In the genomic region with DNA sequence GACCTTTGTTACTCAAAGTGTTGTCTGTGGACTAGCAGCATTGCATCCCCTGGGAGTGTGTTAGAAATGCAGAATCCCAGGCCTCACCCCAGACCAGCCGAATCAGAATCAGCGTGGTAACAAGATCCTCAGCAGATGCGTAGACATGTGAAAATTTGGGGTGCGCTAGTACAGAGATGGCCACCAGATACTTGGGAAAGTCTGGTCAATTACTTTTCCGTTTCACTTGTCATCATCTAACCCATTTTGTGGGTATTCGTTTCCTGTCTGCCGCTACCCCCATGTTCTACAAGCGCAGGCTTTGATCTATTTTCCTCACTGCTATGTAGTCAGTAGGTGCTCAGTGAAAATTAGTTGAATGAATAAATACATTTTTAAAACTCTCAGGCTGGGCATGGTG, we compare ENCODE assay signal across 16 cellular contexts. TPM values are rescaled to one million over a fixed set of nuclear protein-coding genes. Genes with fewer than 3 reads are reported as not detected.
DNase-seq lines count a peak whose midpoint lies in the region; ATAC-seq and TF ChIP-seq lines count a peak whose summit lies in the region.
"Had no signal": no experiment of that assay in that cellular context is flagged by ENCODE, and none has a peak within 500 bp of the region (broad histone marks: within the 10 kb centered on the region; RNA-seq: fewer than 3 reads in every experiment).

No MANE protein-coding gene starts in this region.

- intact Hi-C loops in aorta (cut with DNase I) = no loop called here

- DNase-seq in GM13976 (ENCODE audit: low spot score) (peak; percentile 70), NCI-H1092 (lab: John Stamatoyannopoulos, UW) (no peak), aorta (no peak), T-helper 9 cell (no peak), amniotic stem cell (lab: John Stamatoyannopoulos, UW) (no peak)
- DNase-seq in central memory CD8-positive, alpha-beta T cell (ENCODE audit: low spot score in 2 of 2) = no peak
- DNase-seq: activated CD4-positive, alpha-beta T cell treated with anti-CD3 and anti-CD28 coated beads, Interleukin-2, amount 50 U/mL, for 1 hour; CD4-positive, alpha-beta T cell; cortex of kidney; immature natural killer cell; KG1; mucosa of descending colon; NCI-H187 treated with DMSO at 0.1 percent for 48 hours had no signal

- no peaks in the 10 kb centered on the region for H3K36me3 ChIP-seq in aorta (ENCODE audit: control insufficient read depth in 1 of 2, insufficient read depth in 2 of 2, low read length in 1 of 2)

- H3K27me3 Mint-ChIP-seq in central memory CD8-positive, alpha-beta T cell = no peaks in the 10 kb centered on the region
- H3K27me3 Mint-ChIP-seq: CD4-positive, alpha-beta T cell had no signal

- H3K4me1 Mint-ChIP-seq in central memory CD8-positive, alpha-beta T cell = peaks cover 26% of the 10 kb centered on the region

- TF ChIP-seq CTCF in GM13976 (IDR thresholded peaks at IDR 0.05; ENCODE audit: borderline replicate concordance, control extremely low read depth, extremely low read depth, insufficient read depth, missing control alignments) = no peak

- H3K9me3 Mint-ChIP-seq in central memory CD8-positive, alpha-beta T cell = no peaks in the 10 kb centered on the region
- H3K9me3 Mint-ChIP-seq: CD4-positive, alpha-beta T cell; immature natural killer cell had no signal

- H3K4me3 Mint-ChIP-seq in central memory CD8-positive, alpha-beta T cell = no peak overlapping the region
- H3K4me3 Mint-ChIP-seq: CD4-positive, alpha-beta T cell; immature natural killer cell had no signal

- no peak overlapping the region for H3K27ac ChIP-seq in aorta (ENCODE audit: low read depth in 1 of 2, low read length in 2 of 2)

- no peaks in the 10 kb centered on the region for H3K36me3 Mint-ChIP-seq in central memory CD8-positive, alpha-beta T cell (ENCODE audit: insufficient read depth)
- H3K36me3 Mint-ChIP-seq: immature natural killer cell had no signal

- H3K4me3 ChIP-seq in aorta (ENCODE audit: low read length in 2 of 2) = no peak overlapping the region
- H3K4me3 ChIP-seq: mucosa of descending colon had no signal

- no peaks in the 10 kb centered on the region for H3K9me3 ChIP-seq in aorta (ENCODE audit: control insufficient read depth, low read length)
- H3K9me3 ChIP-seq: mucosa of descending colon had no signal

- H3K27me3 ChIP-seq in aorta (ENCODE audit: control insufficient read depth in 1 of 2, insufficient read depth in 2 of 2, low read length in 1 of 2) = no peaks in the 10 kb centered on the region

- peak; percentile 57 for ATAC-seq in GM19463 (IDR thresholded peaks at IDR 0.05; ENCODE audit: unreplicated experiment)
- peak; percentile 75 for ATAC-seq in HG03342 (IDR thresholded peaks at IDR 0.05; ENCODE audit: unreplicated experiment)
- ATAC-seq in central memory CD8-positive, alpha-beta T cell (replicated peaks; ENCODE audit: extremely low read depth, poor library complexity, severe bottlenecking) = peak; percentile 73
- no peak for ATAC-seq in aorta (ENCODE audit: low FRiP score)
- ATAC-seq: mucosa of descending colon had no signal

- peak overlapping the region; percentile 61 for H3K27ac Mint-ChIP-seq in central memory CD8-positive, alpha-beta T cell (ENCODE audit: low read depth)
- H3K27ac Mint-ChIP-seq: CD4-positive, alpha-beta T cell; immature natural killer cell had no signal

- in situ Hi-C loops in GM13976 (cut with MboI; ENCODE audit: low sequenced_read_pairs, unreplicated experiment) = no loop called here

- no peaks in the 10 kb centered on the region for H3K4me1 ChIP-seq in aorta (ENCODE audit: control insufficient read depth in 1 of 2, insufficient read depth in 2 of 2, low read length in 2 of 2)

- WGBS in aorta, 2 donors = 96 to 98% methylated on average over 8 of the region's 8 CpGs

RNA-seq across cellular contexts. Expression of a gene that starts 33.1 kb away (rescaled TPM):
- total RNA-seq in aorta = 100 to 1,000 TPM; 152 to 173 TPM
- polyA plus RNA-seq in aorta = 10 to 100 TPM; 52.5 to 64.1 TPM

RNA-seq across cellular contexts. Expression of a gene that starts 33.8 kb away (rescaled TPM):
- not detected for total RNA-seq in aorta
- polyA plus RNA-seq in aorta = not detected
- total RNA-seq: CD4-positive, alpha-beta T cell; mucosa of descending colon; pulmonary artery endothelial cell had no signal
